ENCODE assay signal across 18 cellular contexts in the genomic region with DNA sequence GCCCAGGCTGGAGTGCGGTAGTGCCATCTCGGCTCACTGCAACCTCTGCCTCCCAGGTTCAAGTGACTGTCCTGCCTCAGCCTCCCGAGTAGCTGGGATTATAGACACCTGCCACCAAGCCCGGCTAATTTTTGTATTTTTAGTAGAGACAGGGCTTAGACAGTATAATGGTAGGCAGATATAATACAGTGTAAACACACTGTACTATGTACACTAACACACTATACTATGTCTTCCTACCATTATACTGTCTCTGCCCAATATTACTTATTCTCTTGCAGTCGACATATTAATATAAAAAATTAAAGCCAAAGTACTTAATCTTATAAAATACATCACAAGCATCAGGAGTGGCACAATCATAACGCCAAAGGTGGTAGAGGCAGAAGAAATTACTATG. TPM values are rescaled to one million over a fixed set of nuclear protein-coding genes. Genes with fewer than 3 reads are reported as not detected.
"Had no signal": no experiment of that assay in that cellular context is flagged by ENCODE, and none has a peak within 500 bp of the region (broad histone marks: within the 10 kb centered on the region; RNA-seq: fewer than 3 reads in every experiment).

No MANE protein-coding gene starts in this region.

- DNase-seq: activated CD4-positive, alpha-beta memory T cell treated with anti-CD3 and anti-CD28 coated beads for 36 hours; activated CD4-positive, alpha-beta T cell treated with anti-CD3 and anti-CD28 coated beads for 36 hours; activated CD8-positive, alpha-beta memory T cell treated with anti-CD3 and anti-CD28 coated beads, Interleukin-2, amount 10 ng/mL, durations not matched to agents 7 days and 5 days; activated gamma-delta T cell; activated T-cell treated with anti-CD3 and anti-CD28 coated beads, Interleukin-2, amount 50 U/mL, for 1 hour; amygdala; effector CD8-positive, alpha-beta T cell; islet precursor cell; naive B cell; posterior cingulate gyrus; retina; stimulated activated naive CD8-positive, alpha-beta T cell treated with anti-CD3 and anti-CD28 coated beads, Interleukin-15, Interleukin-2, amounts not matched to agents 100 U/mL and 50 U/mL, for 24 hours; T-helper 2 cell had no signal

- ATAC-seq: activated CD4-positive, alpha-beta T cell treated with anti-CD3 and anti-CD28 coated beads for 36 hours; activated CD8-positive, alpha-beta memory T cell treated with anti-CD3 and anti-CD28 coated beads, Interleukin-2, amount 10 ng/mL, durations not matched to agents 7 days and 5 days; stimulated activated naive CD8-positive, alpha-beta T cell treated with anti-CD3 and anti-CD28 coated beads, Interleukin-15, Interleukin-2, amounts not matched to agents 100 U/mL and 50 U/mL, for 24 hours had no signal

- H3K4me3 ChIP-seq: skin epidermis had no signal

RNA-seq across cellular contexts. Expression of a gene that starts 45.6 kb away (rescaled TPM):
- total RNA-seq: activated CD4-positive, alpha-beta memory T cell treated with anti-CD3 and anti-CD28 coated beads for 36 hours; activated CD4-positive, alpha-beta T cell treated with anti-CD3 and anti-CD28 coated beads for 36 hours; activated CD8-positive, alpha-beta memory T cell treated with anti-CD3 and anti-CD28 coated beads, Interleukin-2, amount 10 ng/mL, durations not matched to agents 7 days and 5 days; epithelial cell of proximal tubule; lung microvascular endothelial cell; temporal lobe; ureter had no signal
